Comparison of ENCODE assay signal across 13 cellular contexts in the genomic region with DNA sequence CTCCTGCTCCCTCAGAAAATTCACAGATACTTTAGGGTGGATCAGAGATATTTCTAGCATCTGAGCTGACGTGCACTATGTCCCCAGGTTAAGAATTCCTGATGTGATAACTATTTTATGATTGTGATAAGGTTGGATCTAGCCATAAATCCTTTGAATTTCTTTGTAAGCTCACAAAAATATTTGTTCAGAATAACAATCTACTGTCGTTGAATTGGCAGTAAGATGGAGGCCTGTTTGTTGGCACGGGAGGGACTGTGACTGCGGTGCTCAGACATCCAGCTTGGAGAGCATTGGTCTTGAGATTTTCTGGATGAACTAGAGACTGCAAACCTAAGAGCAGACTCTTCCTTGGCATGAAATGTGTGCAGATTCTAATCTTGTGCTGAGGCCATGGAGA.
"Had no signal": no experiment of that assay in that cellular context is flagged by ENCODE, and none has a peak within 500 bp of the region (broad histone marks: within the 10 kb centered on the region; RNA-seq: fewer than 3 reads in every experiment).

No MANE protein-coding gene starts in this region.

- DNase-seq: activated CD4-positive, alpha-beta memory T cell treated with anti-CD3 and anti-CD28 coated beads, Interleukin-2, amount 10 ng/mL, durations not matched to agents 7 days and 5 days; activated CD4-positive, CD25-positive, alpha-beta regulatory T cell treated with anti-CD3 and anti-CD28 coated beads, Interleukin-2, amount 50 U/mL, for 72 hours; activated gamma-delta T cell; activated T-cell treated with anti-CD3 and anti-CD28 coated beads, Interleukin-2, amount 50 U/mL, for 48 hours; foreskin fibroblast; sigmoid colon; stimulated activated CD4-positive, alpha-beta T cell treated with anti-CD3 and anti-CD28 coated beads, Interleukin-2, amount 100 ng/mL, for 48 hours; stimulated activated naive CD4-positive, alpha-beta T cell treated with Interleukin-2 at 50 U/mL for 16 hours; upper lobe of left lung had no signal

- H3K36me3 ChIP-seq: breast epithelium, sigmoid colon, upper lobe of left lung had no signal

- H3K9me3 Mint-ChIP-seq: activated CD4-positive, alpha-beta memory T cell treated with anti-CD3 and anti-CD28 coated beads, Interleukin-2, amount 10 ng/mL, durations not matched to agents 7 days and 5 days; nephron had no signal

- H3K4me1 ChIP-seq: breast epithelium had no signal

- H3K4me3 Mint-ChIP-seq: activated CD4-positive, alpha-beta memory T cell treated with anti-CD3 and anti-CD28 coated beads, Interleukin-2, amount 10 ng/mL, durations not matched to agents 7 days and 5 days; activated naive CD8-positive, alpha-beta T cell; nephron had no signal

- H3K27me3 Mint-ChIP-seq: activated CD4-positive, alpha-beta memory T cell treated with anti-CD3 and anti-CD28 coated beads, Interleukin-2, amount 10 ng/mL, durations not matched to agents 7 days and 5 days; activated naive CD8-positive, alpha-beta T cell had no signal

- H3K27me3 ChIP-seq: breast epithelium, esophagus muscularis mucosa, sigmoid colon, upper lobe of left lung had no signal

- H3K27ac ChIP-seq: breast epithelium, esophagus muscularis mucosa, sigmoid colon, upper lobe of left lung had no signal

- H3K9me3 ChIP-seq: breast epithelium, esophagus muscularis mucosa, sigmoid colon, upper lobe of left lung had no signal

- H3K4me3 ChIP-seq: breast epithelium, esophagus muscularis mucosa, sigmoid colon, upper lobe of left lung had no signal

- H3K27ac Mint-ChIP-seq: activated CD4-positive, alpha-beta memory T cell treated with anti-CD3 and anti-CD28 coated beads, Interleukin-2, amount 10 ng/mL, durations not matched to agents 7 days and 5 days; activated naive CD8-positive, alpha-beta T cell had no signal
